Comparison of ENCODE assay signal across 9 cellular contexts in genomic region chr3:69948246-69948862, GRCh38. TPM values are rescaled to one million over a fixed set of nuclear protein-coding genes. Genes with fewer than 3 reads are reported as not detected.
DNase-seq lines count a peak whose midpoint lies in the region; ATAC-seq and TF ChIP-seq lines count a peak whose summit lies in the region.
"Had no signal": no experiment of that assay in that cellular context is flagged by ENCODE, and none has a peak within 500 bp of the region (broad histone marks: within the 10 kb centered on the region; RNA-seq: fewer than 3 reads in every experiment).

No MANE protein-coding gene starts in this region.

- H3K27ac Mint-ChIP-seq in endodermal cell = no peak overlapping the region
- H3K27ac Mint-ChIP-seq: activated naive CD8-positive, alpha-beta T cell had no signal

- H3K9me3 ChIP-seq in endodermal cell (ENCODE audit: control insufficient read depth, low read length) (no peaks in the 10 kb centered on the region), osteoblast (ENCODE audit: low read depth, low read length) (no peaks in the 10 kb centered on the region)

- H3K27ac ChIP-seq in endodermal cell (ENCODE audit: low read depth, low read length) (no peak overlapping the region), osteoblast (ENCODE audit: low read depth, low read length) (no peak overlapping the region)

- H3K9me3 Mint-ChIP-seq in endodermal cell = no peaks in the 10 kb centered on the region

- H3K4me1 Mint-ChIP-seq in endodermal cell = peaks cover 16% of the 10 kb centered on the region

- no peaks in the 10 kb centered on the region for H4K20me1 ChIP-seq in osteoblast (ENCODE audit: insufficient read depth, low read length)

- no peak overlapping the region for H3K4me3 Mint-ChIP-seq in endodermal cell
- H3K4me3 Mint-ChIP-seq: activated naive CD8-positive, alpha-beta T cell had no signal

- H3K4me3 ChIP-seq in endodermal cell (ENCODE audit: low read length) (no peak overlapping the region), osteoblast (ENCODE audit: insufficient read depth, low read length) (no peak overlapping the region)

- no peaks in the 10 kb centered on the region for H3K36me3 ChIP-seq in endodermal cell (ENCODE audit: control insufficient read depth, insufficient read depth, low read length)
- H3K36me3 ChIP-seq in osteoblast (ENCODE audit: insufficient read depth, low read length) = no peaks in the 10 kb centered on the region

- TF ChIP-seq CTCF in endodermal cell (conservative IDR thresholded peaks at IDR 0.05) (peak; percentile 85), osteoblast (IDR thresholded peaks at IDR 0.05; ENCODE audit: extremely low read depth, low read depth, low read length) (peak; percentile 70)

- H3K36me3 Mint-ChIP-seq in endodermal cell (ENCODE audit: low read depth) = no peaks in the 10 kb centered on the region
- H3K36me3 Mint-ChIP-seq: activated naive CD8-positive, alpha-beta T cell had no signal

- DNase-seq in NCI-H510A treated with DMSO at 0.1 percent for 48 hours (lab: John Stamatoyannopoulos, UW) (peak; percentile 37), NCI-H510A (lab: John Stamatoyannopoulos, UW) (no peak), NCI-H460 (ENCODE audit: extremely low read depth, low read depth) (peak; percentile 26), endodermal cell (no peak), osteoblast (ENCODE audit: insufficient read length, low spot score, missing footprints) (no peak), NCI-H146 treated with DMSO at 0.1 percent for 48 hours (lab: John Stamatoyannopoulos, UW; ENCODE audit: unreplicated experiment) (no peak)

- H3K9ac ChIP-seq in endodermal cell (ENCODE audit: extremely low read depth, low read length, poor library complexity, severe bottlenecking) = no peak overlapping the region

- H3K4me1 ChIP-seq in endodermal cell (ENCODE audit: control insufficient read depth, insufficient read depth, low read length) (peaks cover 2% of the 10 kb centered on the region), osteoblast (ENCODE audit: insufficient read depth, low read length) (no peaks in the 10 kb centered on the region)

- 34% methylated on average over 3 of the region's 4 CpGs; no CpG with 5 or more reads in 1 of the 2 experiments for WGBS in endodermal cell (ENCODE audit: insufficient coverage in 1 of 2, insufficient read length in 1 of 2), 2 experiments

- peaks cover 17% of the 10 kb centered on the region for H3K27me3 ChIP-seq in endodermal cell (ENCODE audit: control insufficient read depth, insufficient read depth, low read length, poor library complexity, severe bottlenecking)
- H3K27me3 ChIP-seq in osteoblast (ENCODE audit: insufficient read depth, low read length) = no peaks in the 10 kb centered on the region

- H3K79me2 ChIP-seq in osteoblast (ENCODE audit: insufficient read depth, low read length) = no peaks in the 10 kb centered on the region

- H3K27me3 Mint-ChIP-seq in endodermal cell (ENCODE audit: insufficient read depth) = peaks cover 1% of the 10 kb centered on the region
- H3K27me3 Mint-ChIP-seq: activated naive CD8-positive, alpha-beta T cell had no signal

- peak overlapping the region; percentile 43 for H2AFZ ChIP-seq in osteoblast (ENCODE audit: low read length)

- no peak for ATAC-seq in GM21515 (IDR thresholded peaks at IDR 0.05; ENCODE audit: unreplicated experiment)
- ATAC-seq in GM19328 (IDR thresholded peaks at IDR 0.05; ENCODE audit: unreplicated experiment) = no peak

- peak overlapping the region; percentile 31 for H3K4me2 ChIP-seq in osteoblast (ENCODE audit: insufficient read depth, low read length)

RNA-seq across cellular contexts. Expression of gene SAMMSON, which starts 51.2 kb away (rescaled TPM):
- total RNA-seq in NCI-H460 (2014; rRNA removed; shearing (Covaris generic)) = 0.22 TPM in 1 of 2 replicates, not detected in the other
- polyA plus RNA-seq in NCI-H460 (2014; cell fraction: nucleus; rRNA removed) = not detected in 2 replicates
- under 1 TPM in 1 of 2 donors, not detected in 1; 0.42 TPM for total RNA-seq in endodermal cell
- not detected for polyA plus RNA-seq in endodermal cell (2013, experiment 1 of 2)
- polyA plus RNA-seq in endodermal cell (2013, experiment 2 of 2) = not detected
- not detected in 2 replicates for total RNA-seq in osteoblast

Comparison
In these comparisons a context has a peak if more than half of its experiments do, and no peak if none do; other contexts are left out.
1. DNase-seq: peak in NCI-H510A treated with DMSO at 0.1 percent for 48 hours (single experiment) and NCI-H460 (single experiment); none in NCI-H510A (single experiment), endodermal cell (single experiment), osteoblast (single experiment) and NCI-H146 treated with DMSO at 0.1 percent for 48 hours (single experiment).